9 cellular contexts compared by ENCODE assay signal in the genomic region with DNA sequence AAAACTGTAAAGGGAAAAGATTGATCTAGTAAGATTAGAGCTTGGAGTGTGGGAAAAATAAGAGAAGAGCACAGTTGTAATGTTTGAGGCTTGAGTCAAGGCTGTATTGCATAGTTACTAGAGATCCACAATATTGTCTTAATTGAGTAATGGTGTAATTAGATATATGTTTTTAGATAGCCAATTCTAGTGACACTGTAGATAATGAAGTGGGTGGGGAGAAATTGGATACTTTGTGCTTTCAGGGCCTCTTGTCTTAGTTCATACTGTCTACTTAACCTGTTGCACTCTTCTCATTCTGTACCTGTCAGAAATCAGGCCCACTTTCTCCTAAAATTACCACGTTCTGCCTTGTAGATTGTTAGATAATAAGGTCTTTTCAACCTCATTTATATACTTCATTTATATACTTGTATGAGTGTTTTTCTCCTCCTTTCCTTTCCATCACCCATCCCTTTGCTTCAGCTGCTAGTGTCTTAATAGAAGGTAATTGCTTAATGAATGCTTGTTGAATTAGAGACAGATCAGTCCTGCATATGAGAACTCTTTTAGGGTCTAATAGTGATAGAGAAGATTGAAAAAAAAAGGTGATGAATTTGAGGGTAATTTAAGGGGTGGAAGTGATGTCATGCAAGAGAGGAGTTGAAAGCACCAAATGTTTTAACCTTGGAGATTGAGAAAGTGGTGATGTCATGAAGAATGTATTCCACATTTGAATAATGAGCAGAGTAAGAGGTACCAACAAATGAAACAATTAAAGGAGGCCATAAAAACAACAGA. TPM values are rescaled to one million over a fixed set of nuclear protein-coding genes. Genes with fewer than 3 reads are reported as not detected.
A peak's percentile ranks its signal among the peaks of the same experiment; 100 is the strongest.
DNase-seq lines count a peak whose midpoint lies in the region; ATAC-seq, FAIRE-seq and TF ChIP-seq lines count a peak whose summit lies in the region.
"Had no signal": no experiment of that assay in that cellular context is flagged by ENCODE, and none has a peak within 500 bp of the region (broad histone marks: within the 10 kb centered on the region; RNA-seq: fewer than 3 reads in every experiment).

No MANE protein-coding gene starts in this region.

- no peaks in the 10 kb centered on the region for H3K27me3 ChIP-seq in pancreas
- H3K27me3 ChIP-seq in MM.1S (replicated peaks; ENCODE audit: insufficient read depth, low read length) = no peaks in the 10 kb centered on the region

- intact Hi-C loops in pancreas (cut with DNase I) = no loop called here
- intact Hi-C loops in lower leg skin (cut with DNase I; ENCODE audit: low total_unique reads) = loop anchor here (5.0 kb wide), 1 partner anchor 358 kb away; no protein-coding TSS in a partner anchor

- no peaks in the 10 kb centered on the region for H4K20me1 ChIP-seq in MM.1S (ENCODE audit: insufficient read depth, low read length)

- H3K4me1 ChIP-seq in pancreas (peaks cover 27 to 43% (median 38%) of the 10 kb centered on the region in 3 donors), MM.1S (ENCODE audit: low read length) (peaks cover 17% of the 10 kb centered on the region)

- no peak for TF ChIP-seq POLR2A in lower leg skin (IDR thresholded peaks at IDR 0.05)

- DNase-seq in NCI-H128 (lab: John Stamatoyannopoulos, UW; ENCODE audit: unreplicated experiment) (peak; percentile 46), pancreas (no peak), MM.1S (no peak), lower leg skin (ENCODE audit: low spot score in 2 of 2) (no peak), middle frontal gyrus (ENCODE audit: extremely low spot score, low spot score) (no peak)

- ATAC-seq in GM18517 (IDR thresholded peaks at IDR 0.05; ENCODE audit: unreplicated experiment) (peak; percentile 38), pancreas (peak; percentile 51 to 83 (median 68)), GM18519 (IDR thresholded peaks at IDR 0.05; ENCODE audit: low FRiP score, unreplicated experiment) (no peak)

- H3K4me2 ChIP-seq in MM.1S (ENCODE audit: low read depth, low read length) = no peak overlapping the region

- peak; percentile 10 for FAIRE-seq in colon (lab: Jason Lieb, UNC)
- no peak for FAIRE-seq in pancreas (lab: Jason Lieb, UNC)
- FAIRE-seq: RCC 7860 had no signal

- no peaks in the 10 kb centered on the region for H3K9me2 ChIP-seq in MM.1S (replicated peaks; ENCODE audit: insufficient read depth, low read length)

- H2AFZ ChIP-seq in MM.1S (ENCODE audit: low read length) = no peak overlapping the region

- peaks cover 34% of the 10 kb centered on the region for H3K79me2 ChIP-seq in MM.1S (ENCODE audit: low read length)

- H3K4me3 ChIP-seq in pancreas = no peak overlapping the region
- no peak overlapping the region for H3K4me3 ChIP-seq in MM.1S (ENCODE audit: low read length)
- H3K4me3 ChIP-seq in lower leg skin (ENCODE audit: low read depth, poor library complexity, severe bottlenecking) = no peak overlapping the region

- WGBS in pancreas, 2 donors = 13 to 38% methylated on average over 1 of the region's 1 CpG
- 71 to 81% methylated on average over 1 of the region's 1 CpG for WGBS in lower leg skin, 2 donors

- H3F3A ChIP-seq in MM.1S (ENCODE audit: insufficient read depth, low read length) = no peaks in the 10 kb centered on the region

- H3K27ac ChIP-seq in pancreas (no peak overlapping the region), MM.1S (ENCODE audit: low read length) (no peak overlapping the region)

- TF ChIP-seq CTCF in pancreas (IDR thresholded peaks at IDR 0.05) = no peak
- TF ChIP-seq CTCF in MM.1S (IDR thresholded peaks at IDR 0.05; ENCODE audit: low read length) = no peak
- no peak for TF ChIP-seq CTCF in lower leg skin (IDR thresholded peaks at IDR 0.05)

- H3K36me3 ChIP-seq in pancreas (no peaks in the 10 kb centered on the region), MM.1S (replicated peaks; ENCODE audit: insufficient read depth, low read length) (no peaks in the 10 kb centered on the region)

- H3K9me3 ChIP-seq in pancreas (no peaks in the 10 kb centered on the region), MM.1S (replicated peaks; ENCODE audit: insufficient read depth, low read length) (no peaks in the 10 kb centered on the region)

- H3K9ac ChIP-seq in MM.1S (ENCODE audit: low read length) = no peak overlapping the region

RNA-seq across cellular contexts. Expression of gene PIK3CA, which starts 32.0 kb away (rescaled TPM):
- 10 to 100 TPM in 2 of 6 donors, 1 to 10 TPM in 4; 5.9 to 15.6 (median 7.2) TPM for total RNA-seq in pancreas
- 1 to 10 TPM; 1.6 to 3.2 TPM for polyA plus RNA-seq in pancreas
- 10 to 100 TPM; 18.4 to 22.4 (median 21.3) TPM for total RNA-seq in lower leg skin
